ENCODE assay signal across 17 cellular contexts in genomic region chr18:2512059-2512458, GRCh38. TPM values are rescaled to one million over a fixed set of nuclear protein-coding genes. Genes with fewer than 3 reads are reported as not detected.
DNase-seq lines count a peak whose midpoint lies in the region; ATAC-seq and TF ChIP-seq lines count a peak whose summit lies in the region.
"Had no signal": no experiment of that assay in that cellular context is flagged by ENCODE, and none has a peak within 500 bp of the region (broad histone marks: within the 10 kb centered on the region; RNA-seq: fewer than 3 reads in every experiment).

No MANE protein-coding gene starts in this region.

- H2AK5ac ChIP-seq in IMR-90 (ENCODE audit: low read depth, low read length): 0 out of 2 replicates have a peak overlapping the region, but pooled peaks have one; percentile 4

- CTCF ChIA-PET in IMR-90 (lab: Yijun Ruan, JAX) (no interaction called here), SK-N-SH (lab: Yijun Ruan, JAX) (interaction anchor here (2.4 kb wide), 1 partner anchor 30 kb away, joined by 9 read pairs; no protein-coding TSS in a partner anchor)

- H3K9me2 ChIP-seq in SK-N-SH: no peaks in the 10 kb centered on the region

- BruUV-seq in IMR-90 (replicated peaks; lab: Mats Ljungman, UMichigan): no TSS peak

- H3K4me1 ChIP-seq in IMR-90 (ENCODE audit: control insufficient read depth, insufficient read depth, low read length) (peaks cover 6% of the 10 kb centered on the region), SK-N-SH (ENCODE audit: control insufficient read depth in 1 of 2, insufficient read depth in 2 of 2, low read depth in 1 of 2, low read length in 1 of 2) (peaks cover 3 to 19% of the 10 kb centered on the region in 2 experiments; a peak in 3 of 4 replicates), neural progenitor cell (no peaks in the 10 kb centered on the region), mucosa of descending colon (ENCODE audit: low read depth) (no peaks in the 10 kb centered on the region)

- peaks cover 7% of the 10 kb centered on the region for H3K9me1 ChIP-seq in IMR-90 (ENCODE audit: insufficient read depth, low read length)

- no peak overlapping the region for H3K4me2 ChIP-seq in IMR-90 (ENCODE audit: low read depth, low read length)
- H3K4me2 ChIP-seq in SK-N-SH: no peak overlapping the region
- no peak overlapping the region for H3K4me2 ChIP-seq in neural progenitor cell

- H3F3A ChIP-seq in SK-N-SH (replicated peaks; ENCODE audit: insufficient read depth) (peaks cover 25% of the 10 kb centered on the region), neural progenitor cell (ENCODE audit: low read depth) (no peaks in the 10 kb centered on the region)

- 100% methylated on average over 1 of the region's 2 CpGs; no CpG with 5 or more reads in 1 of the 2 experiments for WGBS in IMR-90 (ENCODE audit: extremely low coverage in 2 of 2, insufficient read length in 1 of 2), 2 experiments
- WGBS in SK-N-SH (ENCODE audit: low lambda C conversion rate): 73% methylated on average over 2 of the region's 2 CpGs

- TF ChIP-seq POLR2A in IMR-90 (IDR thresholded peaks at IDR 0.05; ENCODE audit: low read depth, low read length): no peak

- H2AFZ ChIP-seq in IMR-90 (replicated peaks; ENCODE audit: low read length, poor library complexity) (no peak overlapping the region), SK-N-SH (ENCODE audit: low read depth) (0 out of 2 replicates have a peak overlapping the region, but pooled peaks have one; percentile 21), neural progenitor cell (replicated peaks) (no peak overlapping the region)
- H2AFZ ChIP-seq: GM23248 had no signal

- H4K91ac ChIP-seq in IMR-90 (ENCODE audit: insufficient read depth, low read depth, low read length): no peak overlapping the region

- H2BK20ac ChIP-seq in IMR-90 (ENCODE audit: low read depth, low read length): peak overlapping the region; percentile 6; the same call in 1 of the 2 replicates

- peaks cover 2% of the 10 kb centered on the region for H3K4me1 Mint-ChIP-seq in neural progenitor cell

- H3K23ac ChIP-seq in IMR-90 (ENCODE audit: low read depth, low read length): no peak overlapping the region

- H3K56ac ChIP-seq in IMR-90 (ENCODE audit: extremely low read depth, insufficient read depth, low read length): no peak overlapping the region

- TF ChIP-seq CTCF in IMR-90 (conservative IDR thresholded peaks at IDR 0.05; ENCODE audit: low read depth, low read length) (no peak), SK-N-SH (IDR thresholded peaks at IDR 0.05) (no peak), neural progenitor cell (IDR thresholded peaks at IDR 0.05) (no peak), mucosa of descending colon (IDR thresholded peaks at IDR 0.05) (no peak)

- in situ Hi-C loops in IMR-90 (cut with MboI; ENCODE audit: low sequenced_read_pairs): no loop called here

- H4K5ac ChIP-seq in IMR-90 (ENCODE audit: low read depth, low read length): no peak overlapping the region

- H3K4ac ChIP-seq in IMR-90 (ENCODE audit: low read depth, low read length): peak overlapping the region; percentile 1; the same call in 1 of the 2 replicates

- peak; percentile 24 to 65; a peak in 2 of 4 replicates for TF ChIP-seq EP300 in SK-N-SH (IDR thresholded peaks at IDR 0.05; ENCODE audit: borderline replicate concordance in 1 of 2, low read depth in 1 of 2, low read length in 1 of 2)

- intact Hi-C loops in IMR-90 (cut with micrococcal nuclease) (no loop called here), mucosa of descending colon (cut with DNase I, micrococcal nuclease) (no loop called here)

- H3K9me3 ChIP-seq in IMR-90 (ENCODE audit: control insufficient read depth, insufficient read depth, low read length) (no peaks in the 10 kb centered on the region), SK-N-SH (no peaks in the 10 kb centered on the region), neural progenitor cell (ENCODE audit: low read depth) (no peaks in the 10 kb centered on the region), mucosa of descending colon (no peaks in the 10 kb centered on the region)

- no peaks in the 10 kb centered on the region for H3K36me3 Mint-ChIP-seq in neural progenitor cell

- H3K27ac Mint-ChIP-seq in neural progenitor cell: peak overlapping the region; percentile 11
- H3K27ac Mint-ChIP-seq: CD4-positive, alpha-beta memory T cell had no signal

- ATAC-seq in IMR-90 (ENCODE audit: low read depth) (no peak), HG03025 (IDR thresholded peaks at IDR 0.05; ENCODE audit: low FRiP score, unreplicated experiment) (no peak), mucosa of descending colon (no peak)

- H3K9ac ChIP-seq in IMR-90 (ENCODE audit: low read depth, low read length) (no peak overlapping the region), SK-N-SH (no peak overlapping the region), neural progenitor cell (no peak overlapping the region)
- H3K9ac ChIP-seq: GM23248 had no signal

- H3K79me1 ChIP-seq in IMR-90 (ENCODE audit: low read depth in 1 of 2, low read length in 2 of 2): peaks cover 0 to 3% of the 10 kb centered on the region in 2 experiments; a peak in 1 of 4 replicates

- no peak overlapping the region for H3K27ac ChIP-seq in IMR-90 (ENCODE audit: insufficient read depth, low read length)
- peak overlapping the region in 1 of 2 experiments; percentile 100; a peak in 2 of 4 replicates for H3K27ac ChIP-seq in SK-N-SH (ENCODE audit: low read depth in 2 of 2, low read length in 1 of 2)
- H3K27ac ChIP-seq in neural progenitor cell: no peak overlapping the region
- H3K27ac ChIP-seq: GM23248 had no signal

- no peak overlapping the region for H3K4me3 Mint-ChIP-seq in neural progenitor cell
- H3K4me3 Mint-ChIP-seq: CD4-positive, alpha-beta memory T cell had no signal

- H3K36me3 ChIP-seq in IMR-90 (ENCODE audit: control insufficient read depth, insufficient read depth, low read length) (no peaks in the 10 kb centered on the region), SK-N-SH (replicated peaks in 1 of 2; ENCODE audit: control insufficient read depth in 1 of 2, insufficient read depth in 2 of 2, low read length in 1 of 2) (no peaks in the 10 kb centered on the region), neural progenitor cell (no peaks in the 10 kb centered on the region), mucosa of descending colon (ENCODE audit: low read depth) (no peaks in the 10 kb centered on the region)

- DNase-seq in IMR-90: no peak
- peak; percentile 52 for DNase-seq in NCI-H146 treated with DMSO at 0.1 percent for 48 hours (lab: John Stamatoyannopoulos, UW; ENCODE audit: unreplicated experiment)
- DNase-seq in SK-N-SH: no peak
- DNase-seq in neural progenitor cell (ENCODE audit: low spot score): no peak
- DNase-seq in NCI-H187 treated with DMSO at 0.1 percent for 48 hours (lab: John Stamatoyannopoulos, UW): no peak
- DNase-seq in mucosa of descending colon: no peak
- DNase-seq in LoVo (ENCODE audit: low spot score): no peak
- DNase-seq: C1 segment of cervical spinal cord; Calu3; CD4-positive, alpha-beta memory T cell; COR-L47; DMS153; DND-41; GM23248; H7; HCEC 1CT had no signal

- H3K14ac ChIP-seq in IMR-90 (replicated peaks; ENCODE audit: low read depth, low read length): no peak overlapping the region

- TF ChIP-seq RAD21 in IMR-90 (IDR thresholded peaks at IDR 0.05; ENCODE audit: low read length): no peak
- TF ChIP-seq RAD21 in SK-N-SH (IDR thresholded peaks at IDR 0.05; ENCODE audit: low read length): no peak

- H3K27me3 Mint-ChIP-seq in neural progenitor cell (ENCODE audit: insufficient read depth, low read depth): peaks cover 6% of the 10 kb centered on the region
- H3K27me3 Mint-ChIP-seq: CD4-positive, alpha-beta memory T cell had no signal

- H3K4me3 ChIP-seq in IMR-90 (ENCODE audit: insufficient read depth, low read depth, low read length) (no peak overlapping the region), SK-N-SH (ENCODE audit: low read depth in 2 of 2, low read length in 1 of 2) (no peak overlapping the region), neural progenitor cell (no peak overlapping the region), mucosa of descending colon (no peak overlapping the region)
- H3K4me3 ChIP-seq: GM23248 had no signal

- H2AK9ac ChIP-seq in IMR-90 (replicated peaks; ENCODE audit: low read depth, low read length, poor library complexity): no peak overlapping the region

- no peak overlapping the region for H4K8ac ChIP-seq in IMR-90 (ENCODE audit: low read depth in 2 of 2, low read length in 2 of 2)

- no peaks in the 10 kb centered on the region for H3K9me3 Mint-ChIP-seq in neural progenitor cell

- H2BK120ac ChIP-seq in IMR-90 (ENCODE audit: low read depth, low read length): no peak overlapping the region

- no peaks in the 10 kb centered on the region for H3K79me2 ChIP-seq in SK-N-SH (ENCODE audit: insufficient read depth)
- H3K79me2 ChIP-seq in neural progenitor cell (ENCODE audit: low read depth): no peaks in the 10 kb centered on the region

- dilution Hi-C loops in IMR-90 (cut with HindIII; ENCODE audit: low sequenced_read_pairs, unreplicated experiment): no loop called here

- no peak overlapping the region for H2BK15ac ChIP-seq in IMR-90 (ENCODE audit: low read depth, low read length)

- no peak overlapping the region for H2BK5ac ChIP-seq in IMR-90 (ENCODE audit: low read depth, low read length, poor library complexity, severe bottlenecking)

- H3K27me3 ChIP-seq in IMR-90 (ENCODE audit: control insufficient read depth, insufficient read depth, low read length): no peaks in the 10 kb centered on the region
- no peaks in the 10 kb centered on the region for H3K27me3 ChIP-seq in SK-N-SH (ENCODE audit: insufficient read depth)
- no peaks in the 10 kb centered on the region for H3K27me3 ChIP-seq in neural progenitor cell

- POLR2A ChIA-PET in IMR-90 (lab: Charles Lee; ENCODE audit: unreplicated experiment) (no interaction called here), SK-N-SH (lab: Yijun Ruan, JAX) (no interaction called here)

- no peak overlapping the region for H3K18ac ChIP-seq in IMR-90 (ENCODE audit: low read depth, low read length)

- H4K20me1 ChIP-seq in IMR-90 (ENCODE audit: insufficient read depth, low read length) (no peaks in the 10 kb centered on the region), SK-N-SH (ENCODE audit: insufficient read depth) (no peaks in the 10 kb centered on the region), neural progenitor cell (ENCODE audit: low read depth) (no peaks in the 10 kb centered on the region)

RNA-seq across cellular contexts. Expression of gene METTL4, which starts 59.2 kb away (rescaled TPM):
- total RNA-seq in IMR-90 (2012; rRNA removed) (5.4 and 6.7 TPM in 2 replicates), neural progenitor cell (ENCODE audit: low replicate concordance) (22.3 and 30.8 TPM in 2 replicates), mucosa of descending colon (10 to 100 TPM in 2 of 3 donors, 1 to 10 TPM in 1; 7.6 to 13.6 (median 10.6) TPM)
- polyA plus RNA-seq in IMR-90 (2012; rRNA removed) (3.9 and 4.9 TPM in 2 replicates), SK-N-SH (2012; rRNA removed) (2.9 and 5.3 TPM in 2 replicates)
- 0.81 and 1.6 TPM in 2 replicates for polyA plus RNA-seq in IMR-90 (2012; cell fraction: cytosol; rRNA removed)
- polyA plus RNA-seq in IMR-90 (2012; cell fraction: nucleus; rRNA removed; ENCODE audit: low replicate concordance): 1.0 and 9.8 TPM in 2 replicates
- 5.4 TPM in 2 replicates for polyA plus RNA-seq in SK-N-SH (2012; cell fraction: cytosol; rRNA removed)
- polyA plus RNA-seq in SK-N-SH (2012; cell fraction: nucleus; rRNA removed): 3.4 and 6.9 TPM in 2 replicates

RNA-seq across cellular contexts. Expression of gene NDC80, which starts 59.3 kb away (rescaled TPM):
- total RNA-seq in IMR-90 (2012; rRNA removed): 11.8 and 15.3 TPM in 2 replicates
- 11.1 and 15.5 TPM in 2 replicates for polyA plus RNA-seq in IMR-90 (2012; rRNA removed)
- 0.98 and 1.4 TPM in 2 replicates for polyA plus RNA-seq in IMR-90 (2012; cell fraction: cytosol; rRNA removed)
- 0.57 and 4.6 TPM in 2 replicates for polyA plus RNA-seq in IMR-90 (2012; cell fraction: nucleus; rRNA removed; ENCODE audit: low replicate concordance)
- polyA plus RNA-seq in SK-N-SH (2012; rRNA removed): 7.9 and 11.3 TPM in 2 replicates
- polyA plus RNA-seq in SK-N-SH (2012; cell fraction: cytosol; rRNA removed): 10.1 and 11.6 TPM in 2 replicates
- 9.7 and 11.0 TPM in 2 replicates for polyA plus RNA-seq in SK-N-SH (2012; cell fraction: nucleus; rRNA removed)
- 69.3 and 98.1 TPM in 2 replicates for total RNA-seq in neural progenitor cell (ENCODE audit: low replicate concordance)
- total RNA-seq in mucosa of descending colon: 10 to 100 TPM in 1 of 3 donors, 1 to 10 TPM in 2; 1.5 to 11.6 (median 3.1) TPM
